Comparison of ENCODE assay signal across 8 cellular contexts in the genomic region with DNA sequence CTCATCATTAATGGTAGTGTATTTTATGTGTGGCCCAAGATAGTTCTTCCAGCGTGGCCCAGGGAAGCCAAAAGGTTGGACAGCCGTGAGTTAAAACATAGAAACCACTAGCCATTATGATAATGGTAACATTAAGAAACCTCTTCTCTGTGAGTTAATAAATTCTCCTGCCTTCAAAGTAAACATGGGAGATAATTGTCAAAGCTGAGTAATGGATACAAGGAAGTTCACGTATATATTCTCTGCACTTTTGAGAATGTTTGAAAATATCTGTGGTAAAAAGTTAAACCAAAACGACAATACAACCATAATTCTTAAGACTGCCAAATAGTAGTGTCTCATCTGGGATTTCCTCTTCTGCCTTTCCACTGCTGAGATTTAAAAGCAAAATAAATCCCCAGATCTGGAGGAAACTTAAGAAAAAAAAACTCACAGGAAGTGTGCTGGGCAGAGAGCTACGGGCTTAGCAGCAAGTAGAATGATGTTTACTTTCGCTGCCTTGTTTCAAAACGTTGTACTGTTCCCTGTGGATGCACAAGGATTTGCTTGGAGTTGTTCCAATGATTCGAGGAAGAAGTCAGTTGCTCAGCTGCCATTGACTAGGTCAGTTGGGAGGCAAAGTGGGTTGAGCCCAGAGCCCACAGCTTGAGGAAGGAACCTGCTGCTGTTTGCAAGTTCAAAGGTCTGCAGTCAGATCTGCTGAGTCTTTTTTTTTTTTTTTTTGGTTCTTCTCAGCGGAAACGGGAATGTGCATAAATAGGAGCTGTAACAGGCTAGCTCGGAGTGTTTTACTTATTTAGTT. TPM values are rescaled to one million over a fixed set of nuclear protein-coding genes. Genes with fewer than 3 reads are reported as not detected.
A peak's percentile ranks its signal among the peaks of the same experiment; 100 is the strongest.
DNase-seq lines count a peak whose midpoint lies in the region; ATAC-seq and TF ChIP-seq lines count a peak whose summit lies in the region.

No MANE protein-coding gene starts in this region.

- CTCF ChIA-PET in activated CD8-positive, alpha-beta memory T cell treated with anti-CD3 and anti-CD28 coated beads, Interleukin-2, amount 10 ng/mL, durations not matched to agents 7 days and 5 days (lab: Charles Lee), result interaction anchor here (0.8 to 5.0 kb wide), 11 partner anchors 10 to 744 kb away, joined by 3 to 31 read pairs (median 5); a partner anchor contains a TSS

- H3K4me1 Mint-ChIP-seq in activated CD8-positive, alpha-beta memory T cell treated with anti-CD3 and anti-CD28 coated beads, Interleukin-2, amount 10 ng/mL, durations not matched to agents 7 days and 5 days, result peaks cover 32% of the 10 kb centered on the region
- peaks cover 13% of the 10 kb centered on the region for H3K4me1 Mint-ChIP-seq in activated T-helper 17 cell treated with anti-CD3 and anti-CD28 coated beads, Interleukin-2, amount 50 U/mL, for 72 hours
- H3K4me1 Mint-ChIP-seq in progenitor cell of endocrine pancreas (ENCODE audit: low read depth), result peaks cover 17% of the 10 kb centered on the region

- H3K4me3 Mint-ChIP-seq in activated CD8-positive, alpha-beta memory T cell treated with anti-CD3 and anti-CD28 coated beads, Interleukin-2, amount 10 ng/mL, durations not matched to agents 7 days and 5 days, result peak overlapping the region; percentile 80
- peak overlapping the region; percentile 98 for H3K4me3 Mint-ChIP-seq in activated T-helper 17 cell treated with anti-CD3 and anti-CD28 coated beads, Interleukin-2, amount 50 U/mL, for 72 hours
- H3K4me3 Mint-ChIP-seq in progenitor cell of endocrine pancreas (ENCODE audit: low read depth), result peak overlapping the region; percentile 83

- no peaks in the 10 kb centered on the region for H3K27me3 Mint-ChIP-seq in activated CD8-positive, alpha-beta memory T cell treated with anti-CD3 and anti-CD28 coated beads, Interleukin-2, amount 10 ng/mL, durations not matched to agents 7 days and 5 days
- no peaks in the 10 kb centered on the region for H3K27me3 Mint-ChIP-seq in activated T-helper 17 cell treated with anti-CD3 and anti-CD28 coated beads, Interleukin-2, amount 50 U/mL, for 72 hours
- H3K27me3 Mint-ChIP-seq in progenitor cell of endocrine pancreas, result no peaks in the 10 kb centered on the region

- peaks cover 2% of the 10 kb centered on the region for H3K36me3 Mint-ChIP-seq in activated CD8-positive, alpha-beta memory T cell treated with anti-CD3 and anti-CD28 coated beads, Interleukin-2, amount 10 ng/mL, durations not matched to agents 7 days and 5 days
- peaks cover 21% of the 10 kb centered on the region for H3K36me3 Mint-ChIP-seq in activated T-helper 17 cell treated with anti-CD3 and anti-CD28 coated beads, Interleukin-2, amount 50 U/mL, for 72 hours (ENCODE audit: low read depth)
- H3K36me3 Mint-ChIP-seq in progenitor cell of endocrine pancreas (ENCODE audit: insufficient read depth), result peaks cover 1% of the 10 kb centered on the region

- H3K9me3 Mint-ChIP-seq in activated CD8-positive, alpha-beta memory T cell treated with anti-CD3 and anti-CD28 coated beads, Interleukin-2, amount 10 ng/mL, durations not matched to agents 7 days and 5 days (ENCODE audit: low read depth), result no peaks in the 10 kb centered on the region
- H3K9me3 Mint-ChIP-seq in activated T-helper 17 cell treated with anti-CD3 and anti-CD28 coated beads, Interleukin-2, amount 50 U/mL, for 72 hours, result no peaks in the 10 kb centered on the region
- no peaks in the 10 kb centered on the region for H3K9me3 Mint-ChIP-seq in progenitor cell of endocrine pancreas (ENCODE audit: low read depth)

- TF ChIP-seq CTCF in progenitor cell of endocrine pancreas (IDR thresholded peaks at IDR 0.05; ENCODE audit: unreplicated experiment), result no peak

- peak overlapping the region; percentile 87 for H3K27ac Mint-ChIP-seq in activated CD8-positive, alpha-beta memory T cell treated with anti-CD3 and anti-CD28 coated beads, Interleukin-2, amount 10 ng/mL, durations not matched to agents 7 days and 5 days
- H3K27ac Mint-ChIP-seq in activated T-helper 17 cell treated with anti-CD3 and anti-CD28 coated beads, Interleukin-2, amount 50 U/mL, for 72 hours, result peak overlapping the region; percentile 84
- H3K27ac Mint-ChIP-seq in progenitor cell of endocrine pancreas, result peak overlapping the region; percentile 76

- DNase-seq in activated CD8-positive, alpha-beta memory T cell treated with anti-CD3 and anti-CD28 coated beads, Interleukin-2, amount 10 ng/mL, durations not matched to agents 7 days and 5 days, result no peak
- no peak for DNase-seq in activated CD8-positive, alpha-beta memory T cell treated with anti-CD3 and anti-CD28 coated beads for 24 hours
- peak; percentile 42 for DNase-seq in NCI-H2081 treated with DMSO at 0.1 percent for 48 hours (lab: John Stamatoyannopoulos, UW)
- peak; percentile 80 for DNase-seq in globus pallidus (ENCODE audit: low spot score)
- no peak for DNase-seq in progenitor cell of endocrine pancreas (ENCODE audit: low spot score, unreplicated experiment)

- ATAC-seq in activated CD8-positive, alpha-beta memory T cell treated with anti-CD3 and anti-CD28 coated beads, Interleukin-2, amount 10 ng/mL, durations not matched to agents 7 days and 5 days, result no peak
- ATAC-seq in activated T-helper 17 cell treated with anti-CD3 and anti-CD28 coated beads, Interleukin-2, amount 50 U/mL, for 72 hours (replicated peaks), result no peak
- ATAC-seq in HG02840 (IDR thresholded peaks at IDR 0.05; ENCODE audit: low FRiP score, unreplicated experiment) (no peak), GM21619 (IDR thresholded peaks at IDR 0.05; ENCODE audit: unreplicated experiment) (no peak)

RNA-seq across cellular contexts. Expression of a gene that starts 1.7 kb away (rescaled TPM):
- total RNA-seq in activated CD8-positive, alpha-beta memory T cell treated with anti-CD3 and anti-CD28 coated beads, Interleukin-2, amount 10 ng/mL, durations not matched to agents 7 days and 5 days, result 10 to 100 TPM; 21.4 to 23.3 TPM
- total RNA-seq in activated T-helper 17 cell treated with anti-CD3 and anti-CD28 coated beads, Interleukin-2, amount 50 U/mL, for 72 hours, result 10 to 100 TPM; 29.4 to 67.7 TPM
- total RNA-seq in progenitor cell of endocrine pancreas, result 32.1 and 34.1 TPM in 2 replicates

RNA-seq across cellular contexts. Expression of a gene that starts 37.4 kb away (rescaled TPM):
- 10 to 100 TPM; 23.1 to 29.6 TPM for total RNA-seq in activated CD8-positive, alpha-beta memory T cell treated with anti-CD3 and anti-CD28 coated beads, Interleukin-2, amount 10 ng/mL, durations not matched to agents 7 days and 5 days
- total RNA-seq in activated T-helper 17 cell treated with anti-CD3 and anti-CD28 coated beads, Interleukin-2, amount 50 U/mL, for 72 hours, result 10 to 100 TPM; 14.2 to 23.9 TPM
- total RNA-seq in progenitor cell of endocrine pancreas, result 15.6 and 16.2 TPM in 2 replicates

RNA-seq across cellular contexts. Expression of a gene that starts 37.7 kb away (rescaled TPM):
- total RNA-seq in activated CD8-positive, alpha-beta memory T cell treated with anti-CD3 and anti-CD28 coated beads, Interleukin-2, amount 10 ng/mL, durations not matched to agents 7 days and 5 days, result 10 to 100 TPM; 71.5 to 99.0 TPM
- total RNA-seq in activated T-helper 17 cell treated with anti-CD3 and anti-CD28 coated beads, Interleukin-2, amount 50 U/mL, for 72 hours, result 10 to 100 TPM; 47.4 to 86.9 TPM
- 61.5 and 66.1 TPM in 2 replicates for total RNA-seq in progenitor cell of endocrine pancreas

Comparison
In these comparisons a context has a peak if more than half of its experiments do, and no peak if none do; other contexts are left out.
1. DNase-seq: peak in NCI-H2081 treated with DMSO at 0.1 percent for 48 hours (single experiment) and globus pallidus (single experiment); none in activated CD8-positive, alpha-beta memory T cell treated with anti-CD3 and anti-CD28 coated beads, Interleukin-2, amount 10 ng/mL, durations not matched to agents 7 days and 5 days (single experiment), activated CD8-positive, alpha-beta memory T cell treated with anti-CD3 and anti-CD28 coated beads for 24 hours (single experiment) and progenitor cell of endocrine pancreas (single experiment).
2. Peak in every context shown above with its lines, with median percentiles within 50 percentile points of each other: H3K27ac Mint-ChIP-seq and H3K4me3 Mint-ChIP-seq.